In the genomic region with DNA sequence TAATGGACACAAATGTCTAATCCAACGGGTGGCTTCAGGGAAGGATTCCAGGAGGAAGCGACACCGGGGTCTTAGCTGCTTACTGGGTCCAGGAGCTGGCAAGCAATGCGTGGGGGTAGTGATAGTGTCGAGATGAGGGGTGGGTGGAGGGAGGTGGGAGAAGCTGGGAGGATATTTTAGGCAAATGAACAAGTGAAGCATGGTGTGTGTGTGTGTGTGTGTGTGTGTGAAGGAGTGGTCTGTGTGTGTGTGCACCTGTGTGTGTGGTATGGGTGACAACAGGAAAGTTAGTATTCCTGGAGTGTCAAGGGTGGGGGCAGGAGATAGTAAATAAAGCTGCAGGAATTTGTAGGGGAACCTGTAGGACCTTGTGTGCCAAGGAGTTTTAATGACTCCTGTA, we compare ENCODE assay signal across 20 cellular contexts.
"Had no signal": no experiment of that assay in that cellular context is flagged by ENCODE, and none has a peak within 500 bp of the region (broad histone marks: within the 10 kb centered on the region; RNA-seq: fewer than 3 reads in every experiment).

No MANE protein-coding gene starts in this region.

- H3K9me3 Mint-ChIP-seq: mesothelial cell of epicardium had no signal

- H3K36me3 Mint-ChIP-seq: mesothelial cell of epicardium had no signal

- DNase-seq: colonic mucosa; cortex of kidney; dermis blood vessel endothelial cell; dorsolateral prefrontal cortex; effector CD4-positive, alpha-beta T cell; effector memory CD4-positive, alpha-beta T cell; foreskin keratinocyte; heart left ventricle; hypothalamus; left cardiac atrium; left lung; left ventricle myocardium superior; lower lobe of right lung; mesenchymal stem cell; mucosa of descending colon; naive B cell had no signal

- ATAC-seq: foreskin keratinocyte, gastroesophageal sphincter, heart left ventricle, left cardiac atrium, left lung, left ventricle myocardium superior, lower lobe of right lung had no signal

- H3K36me3 ChIP-seq: colonic mucosa, esophagus muscularis mucosa, gastroesophageal sphincter, heart left ventricle, left lung, lower lobe of right lung had no signal

- H3K4me1 Mint-ChIP-seq: mesothelial cell of epicardium had no signal

- H3K4me1 ChIP-seq: colonic mucosa, left lung, lower lobe of right lung had no signal

- H3K4me3 ChIP-seq: colonic mucosa, dorsolateral prefrontal cortex, esophagus muscularis mucosa, gastroesophageal sphincter, heart left ventricle, hepatocyte, left lung, lower lobe of right lung, mucosa of descending colon had no signal

- H3K27ac Mint-ChIP-seq: mesothelial cell of epicardium had no signal

- H3K9me3 ChIP-seq: colonic mucosa, esophagus muscularis mucosa, gastroesophageal sphincter, lower lobe of right lung, mucosa of descending colon had no signal

- H3K27ac ChIP-seq: colonic mucosa, dorsolateral prefrontal cortex, esophagus muscularis mucosa, foreskin keratinocyte, gastroesophageal sphincter, heart left ventricle, hepatocyte, left lung, lower lobe of right lung had no signal

- H3K4me3 Mint-ChIP-seq: mesothelial cell of epicardium had no signal
